25 cellular contexts compared by ENCODE assay signal in genomic region chr1:118618618-118619340, GRCh38.
"Had no signal": no experiment of that assay in that cellular context is flagged by ENCODE, and none has a peak within 500 bp of the region (broad histone marks: within the 10 kb centered on the region; RNA-seq: fewer than 3 reads in every experiment).

No MANE protein-coding gene starts in this region.

- H3K27ac Mint-ChIP-seq: activated B cell treated with CpG ODN at 0.5 μM for 24 hours; activated naive CD8-positive, alpha-beta T cell treated with anti-CD3 and anti-CD28 coated beads, Interleukin-2, amount 10 ng/mL, durations not matched to agents 7 days and 5 days; dendritic cell treated with granulocyte-macrophage colony-stimulating factor and Interleukin-4, amounts not matched to agents 40 ng/mL and 50 ng/mL, for 4 days; memory B cell; nephron; stimulated activated memory B cell treated with anti-CD40 and anti-IgM and Interleukin-4, amounts not matched to agents 10 μg/mL and 1 μg/mL and 100 μg/mL, for 72 hours; T-helper 1 cell treated with Interleukin-12 subunit alpha and Interleukin-12 subunit beta and Interleukin-4 antibody, amounts not matched to agents 30 μg/mL and 1 μg/mL, for 36 hours; type B pancreatic cell had no signal

- H3K4me2 ChIP-seq: smooth muscle cell had no signal

- H3K4me3 Mint-ChIP-seq: activated B cell treated with CpG ODN at 0.5 μM for 24 hours; activated naive CD8-positive, alpha-beta T cell treated with anti-CD3 and anti-CD28 coated beads, Interleukin-2, amount 10 ng/mL, durations not matched to agents 7 days and 5 days; dendritic cell treated with granulocyte-macrophage colony-stimulating factor and Interleukin-4, amounts not matched to agents 40 ng/mL and 50 ng/mL, for 4 days; memory B cell; nephron; stimulated activated memory B cell treated with anti-CD40 and anti-IgM and Interleukin-4, amounts not matched to agents 10 μg/mL and 1 μg/mL and 100 μg/mL, for 72 hours; T-helper 1 cell treated with Interleukin-12 subunit alpha and Interleukin-12 subunit beta and Interleukin-4 antibody, amounts not matched to agents 30 μg/mL and 1 μg/mL, for 36 hours; type B pancreatic cell had no signal

- H3K9me3 Mint-ChIP-seq: type B pancreatic cell had no signal

- H3K27ac ChIP-seq: gastroesophageal sphincter, parathyroid adenoma, stomach, vagina had no signal

- H3K4me3 ChIP-seq: gastroesophageal sphincter, smooth muscle cell, stomach, vagina had no signal

- H3K9ac ChIP-seq: parathyroid adenoma had no signal

- H3K36me3 Mint-ChIP-seq: activated naive CD8-positive, alpha-beta T cell treated with anti-CD3 and anti-CD28 coated beads, Interleukin-2, amount 10 ng/mL, durations not matched to agents 7 days and 5 days; memory B cell; stimulated activated memory B cell treated with anti-CD40 and anti-IgM and Interleukin-4, amounts not matched to agents 10 μg/mL and 1 μg/mL and 100 μg/mL, for 72 hours; type B pancreatic cell had no signal

- H3K27me3 ChIP-seq: gastroesophageal sphincter, stomach, vagina had no signal

- H3K4me1 Mint-ChIP-seq: activated B cell treated with CpG ODN at 0.5 μM for 24 hours; activated naive CD8-positive, alpha-beta T cell treated with anti-CD3 and anti-CD28 coated beads, Interleukin-2, amount 10 ng/mL, durations not matched to agents 7 days and 5 days; memory B cell; nephron; stimulated activated memory B cell treated with anti-CD40 and anti-IgM and Interleukin-4, amounts not matched to agents 10 μg/mL and 1 μg/mL and 100 μg/mL, for 72 hours had no signal

- H2AFZ ChIP-seq: parathyroid adenoma had no signal

- H3K36me3 ChIP-seq: gastroesophageal sphincter, stomach, vagina had no signal

- H3K27me3 Mint-ChIP-seq: activated B cell treated with CpG ODN at 0.5 μM for 24 hours; activated naive CD8-positive, alpha-beta T cell treated with anti-CD3 and anti-CD28 coated beads, Interleukin-2, amount 10 ng/mL, durations not matched to agents 7 days and 5 days; dendritic cell treated with granulocyte-macrophage colony-stimulating factor and Interleukin-4, amounts not matched to agents 40 ng/mL and 50 ng/mL, for 4 days; memory B cell; stimulated activated memory B cell treated with anti-CD40 and anti-IgM and Interleukin-4, amounts not matched to agents 10 μg/mL and 1 μg/mL and 100 μg/mL, for 72 hours; type B pancreatic cell had no signal

- H3K4me1 ChIP-seq: gastroesophageal sphincter, parathyroid adenoma, stomach, vagina had no signal

- H3K79me2 ChIP-seq: parathyroid adenoma had no signal

- H3K9me3 ChIP-seq: vagina had no signal

- DNase-seq: activated B cell treated with CpG ODN at 0.5 μM for 24 hours; activated CD4-positive, alpha-beta T cell treated with anti-CD3 and anti-CD28 coated beads for 4 hours; activated CD4-positive, alpha-beta T cell treated with anti-CD3 and anti-CD28 coated beads, Interleukin-2, amount 50 U/mL, for 48 hours; activated CD8-positive, alpha-beta memory T cell treated with anti-CD3 and anti-CD28 coated beads, Interleukin-2, amount 50 U/mL, for 48 hours; activated naive CD4-positive, alpha-beta T cell treated with Interleukin-2 at 50 U/mL for 16 hours; activated naive CD8-positive, alpha-beta T cell treated with anti-CD3 and anti-CD28 coated beads, Interleukin-2, amount 10 ng/mL, durations not matched to agents 7 days and 5 days; activated T-cell treated with anti-CD3 and anti-CD28 coated beads, Interleukin-2, amount 50 U/mL, for 48 hours; amniotic stem cell; effector CD4-positive, alpha-beta T cell; erythroblast; head of caudate nucleus; islet precursor cell; left cardiac atrium; stimulated activated CD4-positive, alpha-beta T cell treated with anti-CD3 and anti-CD28 coated beads, Interleukin-15, amount 100 ng/mL, for 24 hours; stomach had no signal
